1 cellular context compared by ENCODE assay signal in the genomic region with DNA sequence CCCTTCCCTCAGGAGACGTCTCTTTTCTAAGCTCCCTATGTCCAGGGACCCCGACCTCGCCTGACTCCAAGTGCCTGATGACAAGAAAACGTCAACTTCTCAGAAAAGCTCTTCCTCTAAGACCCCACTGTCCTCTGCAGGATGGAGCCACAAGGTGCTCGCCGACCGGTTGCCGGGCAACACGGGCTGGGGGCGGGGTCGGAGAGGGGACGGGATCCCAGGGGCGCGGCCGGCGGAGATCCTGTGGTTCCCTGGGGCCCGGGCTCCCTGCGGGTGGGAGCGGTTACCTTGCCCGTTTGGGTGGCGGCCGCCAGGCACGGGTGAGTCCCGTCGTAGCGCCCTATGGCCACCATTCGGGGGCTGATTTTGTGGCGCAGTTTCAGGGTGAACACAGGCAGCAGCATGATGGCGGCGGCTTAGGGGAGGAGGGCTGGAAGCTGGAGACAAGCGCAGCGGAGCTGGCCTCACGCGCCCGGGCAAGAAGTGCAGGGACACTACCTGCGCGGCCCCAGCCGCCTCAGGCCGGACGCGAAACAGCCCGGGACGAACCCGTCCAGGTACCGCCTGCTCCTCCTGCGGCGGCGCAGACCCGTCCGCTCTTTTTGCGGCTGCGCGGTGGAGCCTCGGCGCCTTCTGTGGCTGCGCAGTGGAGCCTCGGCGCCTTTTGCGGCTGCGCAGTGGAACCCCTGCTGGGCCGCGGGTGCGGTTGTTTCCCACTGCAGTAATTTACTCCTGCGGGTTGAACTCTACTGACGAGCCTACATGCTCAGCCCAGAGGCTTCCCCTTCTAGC.
TF ChIP-seq lines count a peak whose summit lies in the region.

A gene with protein sequence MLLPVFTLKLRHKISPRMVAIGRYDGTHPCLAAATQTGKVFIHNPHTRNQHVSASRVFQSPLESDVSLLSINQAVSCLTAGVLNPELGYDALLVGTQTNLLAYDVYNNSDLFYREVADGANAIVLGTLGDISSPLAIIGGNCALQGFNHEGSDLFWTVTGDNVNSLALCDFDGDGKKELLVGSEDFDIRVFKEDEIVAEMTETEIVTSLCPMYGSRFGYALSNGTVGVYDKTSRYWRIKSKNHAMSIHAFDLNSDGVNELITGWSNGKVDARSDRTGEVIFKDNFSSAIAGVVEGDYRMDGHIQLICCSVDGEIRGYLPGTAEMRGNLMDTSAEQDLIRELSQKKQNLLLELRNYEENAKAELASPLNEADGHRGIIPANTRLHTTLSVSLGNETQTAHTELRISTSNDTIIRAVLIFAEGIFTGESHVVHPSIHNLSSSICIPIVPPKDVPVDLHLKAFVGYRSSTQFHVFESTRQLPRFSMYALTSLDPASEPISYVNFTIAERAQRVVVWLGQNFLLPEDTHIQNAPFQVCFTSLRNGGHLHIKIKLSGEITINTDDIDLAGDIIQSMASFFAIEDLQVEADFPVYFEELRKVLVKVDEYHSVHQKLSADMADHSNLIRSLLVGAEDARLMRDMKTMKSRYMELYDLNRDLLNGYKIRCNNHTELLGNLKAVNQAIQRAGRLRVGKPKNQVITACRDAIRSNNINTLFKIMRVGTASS (minus strand): TSS at position 566 of the 792 bp plus-strand sequence. CDS start 162 bp downstream, at position 404.

TF ChIP-seq in HEK293, 187 proteins besides CTCF, POLR2A, EP300 and RAD21 (continued from another document and continues in another):
- TF ChIP-seq YY2 (tag by site-specific recombination; IDR thresholded peaks at IDR 0.05) (peak; percentile 72), ZNF394 (tag by site-specific recombination; IDR thresholded peaks at IDR 0.05; ENCODE audit: borderline replicate concordance) (no peak), ZNF138 (tag by site-specific recombination; IDR thresholded peaks at IDR 0.05; ENCODE audit: borderline replicate concordance) (no peak), KLF1 (tag by site-specific recombination; IDR thresholded peaks at IDR 0.05) (peak; percentile 74), ZFHX2 (tag by site-specific recombination; conservative IDR thresholded peaks at IDR 0.05) (no peak), ZNF660 (tag by site-specific recombination; IDR thresholded peaks at IDR 0.05) (no peak), ZNF404 (tag by site-specific recombination; IDR thresholded peaks at IDR 0.05) (no peak), GLI4 (tag by site-specific recombination; IDR thresholded peaks at IDR 0.05) (no peak), ZBTB17 (tag by site-specific recombination; IDR thresholded peaks at IDR 0.05) (0 out of 2 replicates have a peak, but pooled peaks have one; percentile 24), HOXD13 (CRISPR knock-in tag; IDR thresholded peaks at IDR 0.05; ENCODE audit: borderline replicate concordance) (no peak), ZNF366 (tag by site-specific recombination; conservative IDR thresholded peaks at IDR 0.05) (no peak), ZNF24 (tag by site-specific recombination; IDR thresholded peaks at IDR 0.05) (peak; percentile 48; the same call in 1 of the 2 replicates), ZNF792 (tag by site-specific recombination; IDR thresholded peaks at IDR 0.05) (no peak), ZNF571 (tag by site-specific recombination; IDR thresholded peaks at IDR 0.05) (no peak), TRIM28 (IDR thresholded peaks at IDR 0.05; ENCODE audit: borderline replicate concordance, low read length) (no peak), ZNF341 (tag by site-specific recombination; IDR thresholded peaks at IDR 0.05; ENCODE audit: low read depth) (no peak; the same call in 1 of the 2 replicates), REPIN1 (tag by site-specific recombination; IDR thresholded peaks at IDR 0.05; ENCODE audit: low read depth) (no peak; the same call in 1 of the 2 replicates), ZNF174 (tag by site-specific recombination; IDR thresholded peaks at IDR 0.05) (no peak), ZNF768 (tag by site-specific recombination; IDR thresholded peaks at IDR 0.05) (no peak), ZNF223 (tag by site-specific recombination; IDR thresholded peaks at IDR 0.05) (no peak), ZNF121 (tag by site-specific recombination; IDR thresholded peaks at IDR 0.05) (no peak), ZNF837 (tag by site-specific recombination; IDR thresholded peaks at IDR 0.05) (no peak), ZNF311 (tag by site-specific recombination; IDR thresholded peaks at IDR 0.05; ENCODE audit: borderline replicate concordance) (no peak), ZNF76 (tag by site-specific recombination; IDR thresholded peaks at IDR 0.05; ENCODE audit: borderline replicate concordance, low read depth) (peak; percentile 43; the same call in 1 of the 2 replicates), ZBTB21 (tag by site-specific recombination; IDR thresholded peaks at IDR 0.05) (no peak), ZNF629 (tag by site-specific recombination; IDR thresholded peaks at IDR 0.05) (peak; percentile 17; the same call in 1 of the 2 replicates), ZNF214 (tag by site-specific recombination; IDR thresholded peaks at IDR 0.05; ENCODE audit: borderline replicate concordance) (no peak), PRDM1 (tag by site-specific recombination; IDR thresholded peaks at IDR 0.05) (no peak), OVOL3 (tag by site-specific recombination; IDR thresholded peaks at IDR 0.05) (0 out of 2 replicates have a peak, but pooled peaks have one; percentile 31), ZNF561 (tag by site-specific recombination; IDR thresholded peaks at IDR 0.05; ENCODE audit: borderline replicate concordance) (no peak), ZNF785 (tag by site-specific recombination; IDR thresholded peaks at IDR 0.05) (no peak), ZNF621 (tag by site-specific recombination; IDR thresholded peaks at IDR 0.05) (no peak), SALL2 (tag by site-specific recombination; IDR thresholded peaks at IDR 0.05; ENCODE audit: borderline replicate concordance) (no peak)
- TF ChIP-seq, protein P1, sequence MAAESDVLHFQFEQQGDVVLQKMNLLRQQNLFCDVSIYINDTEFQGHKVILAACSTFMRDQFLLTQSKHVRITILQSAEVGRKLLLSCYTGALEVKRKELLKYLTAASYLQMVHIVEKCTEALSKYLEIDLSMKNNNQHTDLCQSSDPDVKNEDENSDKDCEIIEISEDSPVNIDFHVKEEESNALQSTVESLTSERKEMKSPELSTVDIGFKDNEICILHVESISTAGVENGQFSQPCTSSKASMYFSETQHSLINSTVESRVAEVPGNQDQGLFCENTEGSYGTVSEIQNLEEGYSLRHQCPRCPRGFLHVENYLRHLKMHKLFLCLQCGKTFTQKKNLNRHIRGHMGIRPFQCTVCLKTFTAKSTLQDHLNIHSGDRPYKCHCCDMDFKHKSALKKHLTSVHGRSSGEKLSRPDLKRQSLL (tag by site-specific recombination; IDR thresholded peaks at IDR 0.05): peak; percentile 29
- TF ChIP-seq, protein P2, sequence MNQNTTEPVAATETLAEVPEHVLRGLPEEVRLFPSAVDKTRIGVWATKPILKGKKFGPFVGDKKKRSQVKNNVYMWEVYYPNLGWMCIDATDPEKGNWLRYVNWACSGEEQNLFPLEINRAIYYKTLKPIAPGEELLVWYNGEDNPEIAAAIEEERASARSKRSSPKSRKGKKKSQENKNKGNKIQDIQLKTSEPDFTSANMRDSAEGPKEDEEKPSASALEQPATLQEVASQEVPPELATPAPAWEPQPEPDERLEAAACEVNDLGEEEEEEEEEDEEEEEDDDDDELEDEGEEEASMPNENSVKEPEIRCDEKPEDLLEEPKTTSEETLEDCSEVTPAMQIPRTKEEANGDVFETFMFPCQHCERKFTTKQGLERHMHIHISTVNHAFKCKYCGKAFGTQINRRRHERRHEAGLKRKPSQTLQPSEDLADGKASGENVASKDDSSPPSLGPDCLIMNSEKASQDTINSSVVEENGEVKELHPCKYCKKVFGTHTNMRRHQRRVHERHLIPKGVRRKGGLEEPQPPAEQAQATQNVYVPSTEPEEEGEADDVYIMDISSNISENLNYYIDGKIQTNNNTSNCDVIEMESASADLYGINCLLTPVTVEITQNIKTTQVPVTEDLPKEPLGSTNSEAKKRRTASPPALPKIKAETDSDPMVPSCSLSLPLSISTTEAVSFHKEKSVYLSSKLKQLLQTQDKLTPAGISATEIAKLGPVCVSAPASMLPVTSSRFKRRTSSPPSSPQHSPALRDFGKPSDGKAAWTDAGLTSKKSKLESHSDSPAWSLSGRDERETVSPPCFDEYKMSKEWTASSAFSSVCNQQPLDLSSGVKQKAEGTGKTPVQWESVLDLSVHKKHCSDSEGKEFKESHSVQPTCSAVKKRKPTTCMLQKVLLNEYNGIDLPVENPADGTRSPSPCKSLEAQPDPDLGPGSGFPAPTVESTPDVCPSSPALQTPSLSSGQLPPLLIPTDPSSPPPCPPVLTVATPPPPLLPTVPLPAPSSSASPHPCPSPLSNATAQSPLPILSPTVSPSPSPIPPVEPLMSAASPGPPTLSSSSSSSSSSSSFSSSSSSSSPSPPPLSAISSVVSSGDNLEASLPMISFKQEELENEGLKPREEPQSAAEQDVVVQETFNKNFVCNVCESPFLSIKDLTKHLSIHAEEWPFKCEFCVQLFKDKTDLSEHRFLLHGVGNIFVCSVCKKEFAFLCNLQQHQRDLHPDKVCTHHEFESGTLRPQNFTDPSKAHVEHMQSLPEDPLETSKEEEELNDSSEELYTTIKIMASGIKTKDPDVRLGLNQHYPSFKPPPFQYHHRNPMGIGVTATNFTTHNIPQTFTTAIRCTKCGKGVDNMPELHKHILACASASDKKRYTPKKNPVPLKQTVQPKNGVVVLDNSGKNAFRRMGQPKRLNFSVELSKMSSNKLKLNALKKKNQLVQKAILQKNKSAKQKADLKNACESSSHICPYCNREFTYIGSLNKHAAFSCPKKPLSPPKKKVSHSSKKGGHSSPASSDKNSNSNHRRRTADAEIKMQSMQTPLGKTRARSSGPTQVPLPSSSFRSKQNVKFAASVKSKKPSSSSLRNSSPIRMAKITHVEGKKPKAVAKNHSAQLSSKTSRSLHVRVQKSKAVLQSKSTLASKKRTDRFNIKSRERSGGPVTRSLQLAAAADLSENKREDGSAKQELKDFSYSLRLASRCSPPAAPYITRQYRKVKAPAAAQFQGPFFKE (tag by site-specific recombination; IDR thresholded peaks at IDR 0.05; ENCODE audit: borderline replicate concordance): no peak
- TF ChIP-seq, protein P3, sequence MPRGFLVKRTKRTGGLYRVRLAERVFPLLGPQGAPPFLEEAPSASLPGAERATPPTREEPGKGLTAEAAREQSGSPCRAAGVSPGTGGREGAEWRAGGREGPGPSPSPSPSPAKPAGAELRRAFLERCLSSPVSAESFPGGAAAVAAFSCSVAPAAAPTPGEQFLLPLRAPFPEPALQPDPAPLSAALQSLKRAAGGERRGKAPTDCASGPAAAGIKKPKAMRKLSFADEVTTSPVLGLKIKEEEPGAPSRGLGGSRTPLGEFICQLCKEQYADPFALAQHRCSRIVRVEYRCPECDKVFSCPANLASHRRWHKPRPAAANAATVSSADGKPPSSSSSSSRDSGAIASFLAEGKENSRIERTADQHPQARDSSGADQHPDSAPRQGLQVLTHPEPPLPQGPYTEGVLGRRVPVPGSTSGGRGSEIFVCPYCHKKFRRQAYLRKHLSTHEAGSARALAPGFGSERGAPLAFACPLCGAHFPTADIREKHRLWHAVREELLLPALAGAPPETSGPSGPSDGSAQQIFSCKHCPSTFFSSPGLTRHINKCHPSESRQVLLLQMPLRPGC (tag by site-specific recombination; IDR thresholded peaks at IDR 0.05): peak; percentile 12; the same call in 1 of the 2 replicates
- TF ChIP-seq, protein P4, sequence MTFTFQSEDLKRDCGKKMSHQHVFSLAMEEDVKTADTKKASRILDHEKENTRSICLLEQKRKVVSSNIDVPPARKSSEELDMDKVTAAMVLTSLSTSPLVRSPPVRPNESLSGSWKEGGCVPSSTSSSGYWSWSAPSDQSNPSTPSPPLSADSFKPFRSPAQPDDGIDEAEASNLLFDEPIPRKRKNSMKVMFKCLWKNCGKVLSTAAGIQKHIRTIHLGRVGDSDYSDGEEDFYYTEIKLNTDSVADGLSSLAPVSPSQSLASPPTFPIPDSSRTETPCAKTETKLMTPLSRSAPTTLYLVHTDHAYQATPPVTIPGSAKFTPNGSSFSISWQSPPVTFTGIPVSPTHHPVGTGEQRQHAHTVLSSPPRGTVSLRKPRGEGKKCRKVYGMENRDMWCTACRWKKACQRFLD (tag by site-specific recombination; IDR thresholded peaks at IDR 0.05): no peak
- TF ChIP-seq, protein P5, sequence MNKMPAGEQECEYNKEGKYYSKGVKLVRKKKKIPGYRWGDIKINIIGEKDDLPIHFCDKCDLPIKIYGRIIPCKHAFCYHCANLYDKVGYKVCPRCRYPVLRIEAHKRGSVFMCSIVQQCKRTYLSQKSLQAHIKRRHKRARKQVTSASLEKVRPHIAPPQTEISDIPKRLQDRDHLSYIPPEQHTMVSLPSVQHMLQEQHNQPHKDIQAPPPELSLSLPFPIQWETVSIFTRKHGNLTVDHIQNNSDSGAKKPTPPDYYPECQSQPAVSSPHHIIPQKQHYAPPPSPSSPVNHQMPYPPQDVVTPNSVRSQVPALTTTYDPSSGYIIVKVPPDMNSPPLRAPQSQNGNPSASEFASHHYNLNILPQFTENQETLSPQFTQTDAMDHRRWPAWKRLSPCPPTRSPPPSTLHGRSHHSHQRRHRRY (tag by site-specific recombination; IDR thresholded peaks at IDR 0.05): no peak
- TF ChIP-seq, protein P6, sequence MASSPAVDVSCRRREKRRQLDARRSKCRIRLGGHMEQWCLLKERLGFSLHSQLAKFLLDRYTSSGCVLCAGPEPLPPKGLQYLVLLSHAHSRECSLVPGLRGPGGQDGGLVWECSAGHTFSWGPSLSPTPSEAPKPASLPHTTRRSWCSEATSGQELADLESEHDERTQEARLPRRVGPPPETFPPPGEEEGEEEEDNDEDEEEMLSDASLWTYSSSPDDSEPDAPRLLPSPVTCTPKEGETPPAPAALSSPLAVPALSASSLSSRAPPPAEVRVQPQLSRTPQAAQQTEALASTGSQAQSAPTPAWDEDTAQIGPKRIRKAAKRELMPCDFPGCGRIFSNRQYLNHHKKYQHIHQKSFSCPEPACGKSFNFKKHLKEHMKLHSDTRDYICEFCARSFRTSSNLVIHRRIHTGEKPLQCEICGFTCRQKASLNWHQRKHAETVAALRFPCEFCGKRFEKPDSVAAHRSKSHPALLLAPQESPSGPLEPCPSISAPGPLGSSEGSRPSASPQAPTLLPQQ (tag by site-specific recombination; IDR thresholded peaks at IDR 0.05): peak; percentile 80
- TF ChIP-seq, protein P7, sequence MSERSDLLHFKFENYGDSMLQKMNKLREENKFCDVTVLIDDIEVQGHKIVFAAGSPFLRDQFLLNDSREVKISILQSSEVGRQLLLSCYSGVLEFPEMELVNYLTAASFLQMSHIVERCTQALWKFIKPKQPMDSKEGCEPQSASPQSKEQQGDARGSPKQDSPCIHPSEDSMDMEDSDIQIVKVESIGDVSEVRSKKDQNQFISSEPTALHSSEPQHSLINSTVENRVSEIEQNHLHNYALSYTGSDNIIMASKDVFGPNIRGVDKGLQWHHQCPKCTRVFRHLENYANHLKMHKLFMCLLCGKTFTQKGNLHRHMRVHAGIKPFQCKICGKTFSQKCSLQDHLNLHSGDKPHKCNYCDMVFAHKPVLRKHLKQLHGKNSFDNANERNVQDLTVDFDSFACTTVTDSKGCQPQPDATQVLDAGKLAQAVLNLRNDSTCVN (tag by site-specific recombination; optimal IDR thresholded peaks at IDR 0.05): peak; percentile 86
- TF ChIP-seq, protein P8, sequence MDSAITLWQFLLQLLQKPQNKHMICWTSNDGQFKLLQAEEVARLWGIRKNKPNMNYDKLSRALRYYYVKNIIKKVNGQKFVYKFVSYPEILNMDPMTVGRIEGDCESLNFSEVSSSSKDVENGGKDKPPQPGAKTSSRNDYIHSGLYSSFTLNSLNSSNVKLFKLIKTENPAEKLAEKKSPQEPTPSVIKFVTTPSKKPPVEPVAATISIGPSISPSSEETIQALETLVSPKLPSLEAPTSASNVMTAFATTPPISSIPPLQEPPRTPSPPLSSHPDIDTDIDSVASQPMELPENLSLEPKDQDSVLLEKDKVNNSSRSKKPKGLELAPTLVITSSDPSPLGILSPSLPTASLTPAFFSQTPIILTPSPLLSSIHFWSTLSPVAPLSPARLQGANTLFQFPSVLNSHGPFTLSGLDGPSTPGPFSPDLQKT (IDR thresholded peaks at IDR 0.05; ENCODE audit: borderline replicate concordance, low read depth, low read length): no peak
